Comparison of ENCODE assay signal across 8 cellular contexts in the genomic region with DNA sequence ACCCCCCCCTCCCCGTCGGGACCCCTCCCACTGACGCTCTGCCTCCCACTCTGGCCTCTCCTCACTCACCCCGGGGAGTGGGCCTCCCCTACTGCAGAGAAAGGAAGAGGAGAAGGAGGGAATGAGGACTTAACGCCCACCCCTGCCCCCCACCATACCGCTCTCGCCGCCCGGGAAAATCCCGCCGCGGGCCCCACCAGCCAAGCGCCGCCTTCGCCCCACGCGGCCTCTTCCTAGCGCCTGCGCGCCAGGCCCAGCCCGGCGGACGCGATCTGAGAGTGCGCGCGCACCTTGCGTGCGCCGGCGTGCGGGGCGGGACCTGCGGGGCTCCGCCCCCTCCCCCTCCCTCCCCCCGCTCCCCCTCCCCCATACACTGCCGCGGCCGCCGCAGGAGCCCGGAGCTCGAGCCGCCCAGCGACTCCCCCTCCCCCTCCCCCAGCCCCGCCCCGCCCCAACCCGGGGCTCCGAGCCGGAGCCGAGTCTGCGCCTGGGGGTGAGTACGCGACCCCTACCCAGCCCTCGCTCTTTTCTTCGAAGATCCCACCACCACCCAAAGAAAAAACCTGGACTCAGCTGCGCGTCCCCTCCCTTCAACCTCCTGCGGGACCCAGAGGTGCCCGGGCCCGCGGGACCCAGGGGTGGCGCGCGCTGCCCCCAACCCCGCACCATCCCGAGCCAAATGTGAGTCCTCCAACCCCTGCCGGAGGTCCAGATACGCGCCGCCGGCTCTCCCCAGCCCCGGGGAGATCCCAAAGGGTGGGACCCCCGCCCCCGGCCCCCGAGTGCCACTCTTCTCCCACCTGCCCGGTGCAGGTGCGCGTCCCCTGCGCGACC.
DNase-seq lines count a peak whose midpoint lies in the region; ATAC-seq and TF ChIP-seq lines count a peak whose summit lies in the region.

Gene MRPL14 (minus strand): TSS at position 267 of the 834 bp plus-strand sequence. CDS start 10,841 bp downstream, outside the sequence.
Gene TMEM63B (plus strand): TSS at position 369 of the 834 bp plus-strand sequence. CDS start 7,031 bp downstream, outside the sequence.

- H3K4me3 ChIP-seq in choroid plexus epithelial cell (ENCODE audit: low read depth, low read length) = peak within 1 kb of the TSS; percentile 87

- DNase-seq in 8988T (peak; percentile 99), NCI-H446 (lab: John Stamatoyannopoulos, UW) (peak; percentile 53 to 95), choroid plexus epithelial cell (ENCODE audit: low read depth) (peak; percentile 92)
- peak; percentile 88 to 91 for DNase-seq in activated CD4-positive, alpha-beta T cell treated with anti-CD3 and anti-CD28 coated beads for 4 hours
- peak; percentile 74 to 86 (median 78) for DNase-seq in stimulated activated CD4-positive, alpha-beta T cell treated with anti-CD3 and anti-CD28 coated beads, Interleukin-1b, Interleukin-23, amount 100 ng/mL, for 24 hours (ENCODE audit: low read depth in 4 of 4, low spot score in 1 of 4)

- H3K27ac ChIP-seq in layer of hippocampus (ENCODE audit: low read depth, low read length) = peak within 1 kb of the TSS; percentile 85

- ATAC-seq in GM18519 (IDR thresholded peaks at IDR 0.05; ENCODE audit: low FRiP score, unreplicated experiment) = peak; percentile 57
- ATAC-seq in HG03066 (IDR thresholded peaks at IDR 0.05; ENCODE audit: low read depth, unreplicated experiment) = peak; percentile 67

- no peak for TF ChIP-seq CTCF in choroid plexus epithelial cell (conservative IDR thresholded peaks at IDR 0.05; ENCODE audit: low read depth, low read length)

- H3K27me3 ChIP-seq in layer of hippocampus (ENCODE audit: control insufficient read depth, insufficient read depth, low read length) = no peaks in the 10 kb centered on the region

Comparison
In these comparisons a context has a peak if more than half of its experiments do, and no peak if none do; other contexts are left out.
1. Peak in every context shown above with its lines: DNase-seq, ATAC-seq, H3K4me3 ChIP-seq and H3K27ac ChIP-seq.